32 cellular contexts compared by ENCODE assay signal in genomic region chr1:247825362-247825761, GRCh38. TPM values are rescaled to one million over a fixed set of nuclear protein-coding genes. Genes with fewer than 3 reads are reported as not detected.
"Had no signal": no experiment of that assay in that cellular context is flagged by ENCODE, and none has a peak within 500 bp of the region (broad histone marks: within the 10 kb centered on the region; RNA-seq: fewer than 3 reads in every experiment).

No MANE protein-coding gene starts in this region.

- H3K36me3 Mint-ChIP-seq: activated naive CD4-positive, alpha-beta T cell treated with anti-CD3 and anti-CD28 coated beads, Interleukin-2, amount 10 ng/mL, durations not matched to agents 7 days and 5 days; activated naive CD8-positive, alpha-beta T cell treated with anti-CD3 and anti-CD28 coated beads, Interleukin-2, amount 10 ng/mL, durations not matched to agents 7 days and 5 days; brain; mesothelial cell of epicardium; naive B cell had no signal

- H3K9me3 Mint-ChIP-seq: activated naive CD4-positive, alpha-beta T cell treated with anti-CD3 and anti-CD28 coated beads, Interleukin-2, amount 10 ng/mL, durations not matched to agents 7 days and 5 days; activated naive CD8-positive, alpha-beta T cell treated with anti-CD3 and anti-CD28 coated beads, Interleukin-2, amount 10 ng/mL, durations not matched to agents 7 days and 5 days; naive B cell had no signal

- H3K4me3 Mint-ChIP-seq: activated CD4-positive, alpha-beta T cell treated with anti-CD3 and anti-CD28 coated beads for 36 hours; activated naive CD4-positive, alpha-beta T cell treated with anti-CD3 and anti-CD28 coated beads, Interleukin-2, amount 10 ng/mL, durations not matched to agents 7 days and 5 days; activated naive CD8-positive, alpha-beta T cell treated with anti-CD3 and anti-CD28 coated beads, Interleukin-2, amount 10 ng/mL, durations not matched to agents 7 days and 5 days; brain; mesothelial cell of epicardium; naive B cell; nephron progenitor cell had no signal

- H3K27me3 Mint-ChIP-seq: activated CD4-positive, alpha-beta T cell treated with anti-CD3 and anti-CD28 coated beads for 36 hours; activated naive CD4-positive, alpha-beta T cell treated with anti-CD3 and anti-CD28 coated beads, Interleukin-2, amount 10 ng/mL, durations not matched to agents 7 days and 5 days; activated naive CD8-positive, alpha-beta T cell treated with anti-CD3 and anti-CD28 coated beads, Interleukin-2, amount 10 ng/mL, durations not matched to agents 7 days and 5 days; progenitor cell of endocrine pancreas had no signal

- DNase-seq: activated CD4-positive, alpha-beta T cell treated with anti-CD3 and anti-CD28 coated beads for 36 hours; activated CD4-positive, CD25-positive, alpha-beta regulatory T cell; activated CD8-positive, alpha-beta memory T cell treated with anti-CD3 and anti-CD28 coated beads for 24 hours; activated effector memory CD4-positive, alpha-beta T cell treated with Interleukin-2 at 50 U/mL for 16 hours; activated naive CD4-positive, alpha-beta T cell treated with anti-CD3 and anti-CD28 coated beads, Interleukin-2, amount 10 ng/mL, durations not matched to agents 7 days and 5 days; activated naive CD8-positive, alpha-beta T cell treated with anti-CD3 and anti-CD28 coated beads, Interleukin-2, amount 10 ng/mL, durations not matched to agents 7 days and 5 days; cerebellar nuclear complex; colonic mucosa; effector CD8-positive, alpha-beta T cell; esophagus squamous epithelium; foreskin melanocyte; heart right ventricle; naive B cell; nephron progenitor cell; ovary; right lobe of liver; stimulated activated CD4-positive, alpha-beta T cell treated with anti-CD3 and anti-CD28 coated beads, Interleukin-2, amount 100 ng/mL, for 48 hours; stimulated activated naive CD4-positive, alpha-beta T cell treated with Interleukin-2 at 50 U/mL for 16 hours had no signal

- ATAC-seq: activated CD4-positive, alpha-beta T cell treated with anti-CD3 and anti-CD28 coated beads for 36 hours; heart right ventricle; right lobe of liver had no signal

- H3K4me1 Mint-ChIP-seq: activated CD4-positive, alpha-beta T cell treated with anti-CD3 and anti-CD28 coated beads for 36 hours; activated naive CD4-positive, alpha-beta T cell treated with anti-CD3 and anti-CD28 coated beads, Interleukin-2, amount 10 ng/mL, durations not matched to agents 7 days and 5 days; activated naive CD8-positive, alpha-beta T cell treated with anti-CD3 and anti-CD28 coated beads, Interleukin-2, amount 10 ng/mL, durations not matched to agents 7 days and 5 days; brain; mesothelial cell of epicardium; naive B cell; nephron progenitor cell had no signal

- H3K27ac Mint-ChIP-seq: activated CD4-positive, alpha-beta T cell treated with anti-CD3 and anti-CD28 coated beads for 36 hours; activated naive CD4-positive, alpha-beta T cell treated with anti-CD3 and anti-CD28 coated beads, Interleukin-2, amount 10 ng/mL, durations not matched to agents 7 days and 5 days; activated naive CD8-positive, alpha-beta T cell treated with anti-CD3 and anti-CD28 coated beads, Interleukin-2, amount 10 ng/mL, durations not matched to agents 7 days and 5 days; brain; mesothelial cell of epicardium; naive B cell; nephron progenitor cell; progenitor cell of endocrine pancreas had no signal

RNA-seq across cellular contexts. Expression of gene OR14A16, which starts 1.4 kb away (rescaled TPM):
- total RNA-seq: activated CD4-positive, alpha-beta T cell treated with anti-CD3 and anti-CD28 coated beads for 36 hours; activated naive CD8-positive, alpha-beta T cell treated with anti-CD3 and anti-CD28 coated beads, Interleukin-2, amount 10 ng/mL, durations not matched to agents 7 days and 5 days; ascending aorta; cardiac muscle cell; colonic mucosa; dermis microvascular lymphatic vessel endothelial cell; esophagus squamous epithelium; glomerular endothelial cell; heart right ventricle; kidney epithelial cell; lower leg skin; mesothelial cell of epicardium; ovary; progenitor cell of endocrine pancreas; renal cortical epithelial cell; right lobe of liver; skeletal muscle tissue; temporal lobe; tibial nerve; ureter had no signal

RNA-seq across cellular contexts. Expression of gene OR11L1, which starts 16.3 kb away (rescaled TPM):
- total RNA-seq: activated CD4-positive, alpha-beta T cell treated with anti-CD3 and anti-CD28 coated beads for 36 hours; activated naive CD8-positive, alpha-beta T cell treated with anti-CD3 and anti-CD28 coated beads, Interleukin-2, amount 10 ng/mL, durations not matched to agents 7 days and 5 days; ascending aorta; cardiac muscle cell; colonic mucosa; dermis microvascular lymphatic vessel endothelial cell; esophagus squamous epithelium; glomerular endothelial cell; heart right ventricle; kidney epithelial cell; lower leg skin; mesothelial cell of epicardium; ovary; progenitor cell of endocrine pancreas; renal cortical epithelial cell; right lobe of liver; skeletal muscle tissue; temporal lobe; tibial nerve; ureter had no signal
